In genomic region chr18:5503740-5504139, GRCh38 we compare ENCODE assay signal across 24 cellular contexts. TPM values are rescaled to one million over a fixed set of nuclear protein-coding genes. Genes with fewer than 3 reads are reported as not detected.
DNase-seq lines count a peak whose midpoint lies in the region; ATAC-seq and TF ChIP-seq lines count a peak whose summit lies in the region.
"Had no signal": no experiment of that assay in that cellular context is flagged by ENCODE, and none has a peak within 500 bp of the region (broad histone marks: within the 10 kb centered on the region; RNA-seq: fewer than 3 reads in every experiment).

No MANE protein-coding gene starts in this region.

- no peaks in the 10 kb centered on the region for H3K9me3 ChIP-seq in IMR-90 (ENCODE audit: control insufficient read depth, insufficient read depth, low read length)
- H3K9me3 ChIP-seq in gastroesophageal sphincter = no peaks in the 10 kb centered on the region
- H3K9me3 ChIP-seq: MG63, SJSA1 had no signal

- no peak overlapping the region for H2AFZ ChIP-seq in IMR-90 (replicated peaks; ENCODE audit: low read length, poor library complexity)
- H2AFZ ChIP-seq: GM23338 had no signal

- no TSS peak for BruUV-seq in IMR-90 (replicated peaks; lab: Mats Ljungman, UMichigan)

- ATAC-seq in IMR-90 (ENCODE audit: low read depth) (no peak), gastroesophageal sphincter (peak; percentile 50), sciatic nerve (no peak), left colon (no peak)
- ATAC-seq: GM23338, PC-3, T-cell had no signal

- H3K4me3 ChIP-seq in IMR-90 (ENCODE audit: insufficient read depth, low read depth, low read length) = no peak overlapping the region
- no peak overlapping the region for H3K4me3 ChIP-seq in epithelial cell of esophagus (ENCODE audit: low read length)
- H3K4me3 ChIP-seq in gastroesophageal sphincter = no peak overlapping the region
- H3K4me3 ChIP-seq: GM23338, MG63, SJSA1 had no signal

- TF ChIP-seq POLR2A in IMR-90 (IDR thresholded peaks at IDR 0.05; ENCODE audit: low read depth, low read length) (no peak), gastroesophageal sphincter (IDR thresholded peaks at IDR 0.05) (no peak)

- H3K9me1 ChIP-seq in IMR-90 (ENCODE audit: insufficient read depth, low read length) = 0 out of 2 replicates have a peak, but pooled peaks cover 2% of the 10 kb centered on the region

- H3K4ac ChIP-seq in IMR-90 (ENCODE audit: low read depth, low read length) = no peak overlapping the region

- no peak overlapping the region for H2BK120ac ChIP-seq in IMR-90 (ENCODE audit: low read depth, low read length)

- POLR2A ChIA-PET in IMR-90 (lab: Charles Lee; ENCODE audit: unreplicated experiment) = no interaction called here

- H4K91ac ChIP-seq in IMR-90 (ENCODE audit: insufficient read depth, low read depth, low read length) = no peak overlapping the region

- TF ChIP-seq CTCF in IMR-90 (conservative IDR thresholded peaks at IDR 0.05; ENCODE audit: low read depth, low read length) (no peak), epithelial cell of esophagus (IDR thresholded peaks at IDR 0.05; ENCODE audit: insufficient read depth, low read depth, low read length, missing control alignments) (no peak), gastroesophageal sphincter (IDR thresholded peaks at IDR 0.05) (no peak)

- CTCF ChIA-PET in IMR-90 (lab: Yijun Ruan, JAX) = no interaction called here

- no peak overlapping the region for H4K8ac ChIP-seq in IMR-90 (ENCODE audit: low read depth in 2 of 2, low read length in 2 of 2)

- H3K14ac ChIP-seq in IMR-90 (replicated peaks; ENCODE audit: low read depth, low read length) = no peak overlapping the region

- peaks cover 15% of the 10 kb centered on the region; the same call in 1 of the 2 replicates for H4K20me1 ChIP-seq in IMR-90 (ENCODE audit: insufficient read depth, low read length)

- H3K4me2 ChIP-seq in IMR-90 (ENCODE audit: low read depth, low read length) = no peak overlapping the region
- H3K4me2 ChIP-seq: GM23338 had no signal

- H3K4me1 ChIP-seq in IMR-90 (ENCODE audit: control insufficient read depth, insufficient read depth, low read length) = no peaks in the 10 kb centered on the region
- peaks cover 0 to 5% (median 0%) of the 10 kb centered on the region in 3 donors for H3K4me1 ChIP-seq in gastroesophageal sphincter
- H3K4me1 ChIP-seq: SJSA1 had no signal

- H3K79me1 ChIP-seq in IMR-90 (ENCODE audit: low read depth in 1 of 2, low read length in 2 of 2) = peaks cover 0 to 26% of the 10 kb centered on the region in 2 experiments

- H3K9ac ChIP-seq in IMR-90 (ENCODE audit: low read depth, low read length) = no peak overlapping the region

- H3K27ac ChIP-seq in IMR-90 (ENCODE audit: insufficient read depth, low read length) = no peak overlapping the region
- no peak overlapping the region for H3K27ac ChIP-seq in gastroesophageal sphincter
- H3K27ac ChIP-seq: SJSA1 had no signal

- dilution Hi-C loops in IMR-90 (cut with HindIII; ENCODE audit: low sequenced_read_pairs, unreplicated experiment) = no loop called here

- no peak overlapping the region for H2BK15ac ChIP-seq in IMR-90 (ENCODE audit: low read depth, low read length)

- no peak overlapping the region for H3K56ac ChIP-seq in IMR-90 (ENCODE audit: extremely low read depth, insufficient read depth, low read length)

- H3K18ac ChIP-seq in IMR-90 (ENCODE audit: low read depth, low read length) = no peak overlapping the region

- no peak overlapping the region for H2BK20ac ChIP-seq in IMR-90 (ENCODE audit: low read depth, low read length)

- DNase-seq in CD1c-positive myeloid dendritic cell (ENCODE audit: extremely low spot score) = peak; percentile 7
- peak; percentile 48 for DNase-seq in IMR-90
- DNase-seq in epithelial cell of esophagus (ENCODE audit: low read depth) = peak; percentile 4
- no peak for DNase-seq in stimulated activated CD4-positive, alpha-beta T cell treated with anti-CD3 and anti-CD28 coated beads, Interleukin-15, amount 100 ng/mL, for 24 hours
- no peak for DNase-seq in sciatic nerve (ENCODE audit: low spot score)
- no peak for DNase-seq in left colon
- DNase-seq: Calu3, DMS153, DND-41, H9, KG1, MG63, NCI-H1092, NCI-H1417 treated with DMSO at 0.1 percent for 48 hours, NCI-H1694 treated with DMSO at 0.1 percent for 48 hours, NCI-H2081 treated with DMSO at 0.1 percent for 48 hours, NCI-H226, NCI-H510A, PC-3, Right ventricle myocardium superior, T-cell had no signal

- H2AK9ac ChIP-seq in IMR-90 (replicated peaks; ENCODE audit: low read depth, low read length, poor library complexity) = no peak overlapping the region

- no peak overlapping the region for H3K23ac ChIP-seq in IMR-90 (ENCODE audit: low read depth, low read length)

- no peak overlapping the region for H2AK5ac ChIP-seq in IMR-90 (ENCODE audit: low read depth, low read length)

- in situ Hi-C loops in IMR-90 (cut with MboI; ENCODE audit: low sequenced_read_pairs) = no loop called here

- H3K36me3 ChIP-seq in IMR-90 (ENCODE audit: control insufficient read depth, insufficient read depth, low read length) = no peaks in the 10 kb centered on the region
- no peaks in the 10 kb centered on the region for H3K36me3 ChIP-seq in gastroesophageal sphincter
- H3K36me3 ChIP-seq: MG63, SJSA1 had no signal

- no peak for TF ChIP-seq EP300 in gastroesophageal sphincter (IDR thresholded peaks at IDR 0.05)

- no peaks in the 10 kb centered on the region for H3K27me3 ChIP-seq in IMR-90 (ENCODE audit: control insufficient read depth, insufficient read depth, low read length)
- no peaks in the 10 kb centered on the region for H3K27me3 ChIP-seq in gastroesophageal sphincter
- H3K27me3 ChIP-seq: MG63 had no signal

- no peak overlapping the region for H2BK5ac ChIP-seq in IMR-90 (ENCODE audit: low read depth, low read length, poor library complexity, severe bottlenecking)

- H4K5ac ChIP-seq in IMR-90 (ENCODE audit: low read depth, low read length) = no peak overlapping the region

- intact Hi-C loops in IMR-90 (cut with micrococcal nuclease) (no loop called here), sciatic nerve (cut with DNase I) (no loop called here), left colon (cut with DNase I, micrococcal nuclease) (no loop called here)

- no peak for TF ChIP-seq RAD21 in IMR-90 (IDR thresholded peaks at IDR 0.05; ENCODE audit: low read length)

TF ChIP-seq in IMR-90, 13 proteins besides CTCF, POLR2A, EP300 and RAD21:
- TF ChIP-seq MAFK (IDR thresholded peaks at IDR 0.05; ENCODE audit: low read depth, low read length) (no peak), CEBPB (IDR thresholded peaks at IDR 0.05; ENCODE audit: low read depth, low read length) (peak; percentile 56)

RNA-seq across cellular contexts. Expression of gene EPB41L3, which starts 40.1 kb away (rescaled TPM):
- total RNA-seq in IMR-90 (2012; rRNA removed) (70.3 and 90.5 TPM in 2 replicates), gastroesophageal sphincter (10 to 100 TPM; 27.4 to 66.6 (median 43.4) TPM), sciatic nerve (73.1 TPM), left colon (10 to 100 TPM; 87.7 to 98.6 TPM)
- polyA plus RNA-seq in IMR-90 (2012; rRNA removed) = 36.6 and 39.9 TPM in 2 replicates
- 22.8 and 27.2 TPM in 2 replicates for polyA plus RNA-seq in IMR-90 (2012; cell fraction: cytosol; rRNA removed)
- 18.8 and 44.4 TPM in 2 replicates for polyA plus RNA-seq in IMR-90 (2012; cell fraction: nucleus; rRNA removed; ENCODE audit: low replicate concordance)
- total RNA-seq: Calu3 had no signal

Comparison
In these comparisons a context has a peak if more than half of its experiments do, and no peak if none do; other contexts are left out.
1. DNase-seq: peak in CD1c-positive myeloid dendritic cell (single experiment), IMR-90 (single experiment) and epithelial cell of esophagus (single experiment); none in stimulated activated CD4-positive, alpha-beta T cell treated with anti-CD3 and anti-CD28 coated beads, Interleukin-15, amount 100 ng/mL, for 24 hours (single experiment), sciatic nerve (single experiment) and left colon (0 of 2).